In genomic region chr15:78978601-78979179, GRCh38 we compare ENCODE assay signal across 2 cellular contexts.
A peak's percentile ranks its signal among the peaks of the same experiment; 100 is the strongest.
TF ChIP-seq lines count a peak whose summit lies in the region.

No MANE protein-coding gene starts in this region.

TF ChIP-seq in HepG2, 621 proteins besides CTCF, POLR2A, EP300 and RAD21:
- TF ChIP-seq ZNF280B (CRISPR knock-in tag; IDR thresholded peaks at IDR 0.05; ENCODE audit: borderline replicate concordance), result 0 out of 2 replicates have a peak, but pooled peaks have one; percentile 11
- 0 out of 2 replicates have a peak, but pooled peaks have one; percentile 12 for TF ChIP-seq ZBTB4 (CRISPR knock-in tag; IDR thresholded peaks at IDR 0.05; ENCODE audit: borderline replicate concordance)
- no peak for TF ChIP-seq MLX (CRISPR knock-in tag; IDR thresholded peaks at IDR 0.05)
- TF ChIP-seq ZNF672 (CRISPR knock-in tag; IDR thresholded peaks at IDR 0.05), result 0 out of 2 replicates have a peak, but pooled peaks have one; percentile 19

TF ChIP-seq in SK-N-SH treated with all-trans-retinoic acid at 6 μM for 48 hours, 23 proteins besides CTCF, POLR2A, EP300 and RAD21 (continued from another document):
- TF ChIP-seq PATZ1 (CRISPR knock-in tag; IDR thresholded peaks at IDR 0.05; ENCODE audit: borderline replicate concordance) (no peak), RARB (CRISPR knock-in tag; IDR thresholded peaks at IDR 0.05) (no peak), TCF4 (CRISPR knock-in tag; IDR thresholded peaks at IDR 0.05; ENCODE audit: borderline replicate concordance) (no peak), PPARA (CRISPR knock-in tag; IDR thresholded peaks at IDR 0.05; ENCODE audit: borderline replicate concordance) (no peak), TSHZ2 (CRISPR knock-in tag; IDR thresholded peaks at IDR 0.05) (no peak), ZNF70 (CRISPR knock-in tag; IDR thresholded peaks at IDR 0.05) (no peak), TOX (CRISPR knock-in tag; IDR thresholded peaks at IDR 0.05; ENCODE audit: borderline replicate concordance) (no peak), POU6F1 (CRISPR knock-in tag; IDR thresholded peaks at IDR 0.05; ENCODE audit: borderline replicate concordance, low read depth) (no peak), CSDC2 (CRISPR knock-in tag; IDR thresholded peaks at IDR 0.05) (no peak), ESRRG (CRISPR knock-in tag; IDR thresholded peaks at IDR 0.05) (no peak), ZC3H10 (CRISPR knock-in tag; IDR thresholded peaks at IDR 0.05) (no peak), SNAI2 (CRISPR knock-in tag; IDR thresholded peaks at IDR 0.05) (no peak)
